24 cellular contexts compared by ENCODE assay signal in genomic region chr17:27906623-27907022, GRCh38. TPM values are rescaled to one million over a fixed set of nuclear protein-coding genes. Genes with fewer than 3 reads are reported as not detected.
A peak's percentile ranks its signal among the peaks of the same experiment; 100 is the strongest.
DNase-seq lines count a peak whose midpoint lies in the region; ATAC-seq and TF ChIP-seq lines count a peak whose summit lies in the region.
"Had no signal": no experiment of that assay in that cellular context is flagged by ENCODE, and none has a peak within 500 bp of the region (broad histone marks: within the 10 kb centered on the region; RNA-seq: fewer than 3 reads in every experiment).

No MANE protein-coding gene starts in this region.

- H3K9me3 ChIP-seq in neuronal stem cell (replicated peaks in 1 of 2; ENCODE audit: control insufficient read depth in 2 of 2, insufficient read depth in 1 of 2, low read depth in 1 of 2, low read length in 2 of 2), result no peaks in the 10 kb centered on the region
- no peaks in the 10 kb centered on the region for H3K9me3 ChIP-seq in lower lobe of right lung
- H3K9me3 ChIP-seq: Peyer's patch had no signal

- peaks cover 21% of the 10 kb centered on the region for H3K27me3 ChIP-seq in GM23338 (ENCODE audit: insufficient read depth)
- H3K27me3 ChIP-seq in neuronal stem cell (ENCODE audit: control insufficient read depth in 3 of 3, insufficient read depth in 3 of 3, low read depth in 1 of 3, low read length in 3 of 3), result peaks cover 0 to 30% (median 0%) of the 10 kb centered on the region in 3 experiments
- H3K27me3 ChIP-seq in lower lobe of right lung (ENCODE audit: low read depth), result no peaks in the 10 kb centered on the region
- H3K27me3 ChIP-seq: BLaER1, Peyer's patch had no signal

- intact Hi-C loops in activated T-helper 2 cell treated with anti-CD3 and anti-CD28 coated beads, Interferon-gamma antibody, Interleukin-2, Interleukin-4, amounts not matched to agents 10 μg/mL and 5 μg/mL and 100 μg/mL, durations not matched to agents 14 hours and 24 hours and 36 hours (cut with micrococcal nuclease), result no loop called here
- intact Hi-C loops in lower lobe of right lung (cut with DNase I), result no loop called here

- no peaks in the 10 kb centered on the region for H3K79me2 ChIP-seq in GM23338 (replicated peaks; ENCODE audit: insufficient read depth)

- H4K20me1 ChIP-seq in GM23338 (replicated peaks; ENCODE audit: insufficient read depth), result no peaks in the 10 kb centered on the region
- H4K20me1 ChIP-seq: BLaER1 had no signal

- H2BK5ac ChIP-seq in neuronal stem cell (ENCODE audit: low read length), result no peak overlapping the region

- WGBS in neuronal stem cell (ENCODE audit: extremely low coverage in 2 of 2, insufficient read length in 2 of 2, insufficient replicate concordance in 1 of 2), 2 donors, result no CpG with 5 or more reads among the region's 3 CpGs

- H3K23ac ChIP-seq in neuronal stem cell (ENCODE audit: low read depth, low read length, poor library complexity), result peak overlapping the region; percentile 57

- H3K36me3 Mint-ChIP-seq in GM23338 (ENCODE audit: low read depth), result no peaks in the 10 kb centered on the region
- H3K36me3 Mint-ChIP-seq in activated T-helper 2 cell treated with anti-CD3 and anti-CD28 coated beads, Interferon-gamma antibody, Interleukin-2, Interleukin-4, amounts not matched to agents 10 μg/mL and 5 μg/mL and 100 μg/mL, durations not matched to agents 14 hours and 24 hours and 36 hours (ENCODE audit: low read depth), result no peaks in the 10 kb centered on the region
- H3K36me3 Mint-ChIP-seq: CD4-positive, alpha-beta memory T cell; T-cell had no signal

- H3K36me3 ChIP-seq in GM23338 (ENCODE audit: insufficient read depth) (no peaks in the 10 kb centered on the region; the same call in 1 of the 2 replicates), neuronal stem cell (replicated peaks in 1 of 2; ENCODE audit: control insufficient read depth in 2 of 2, insufficient read depth in 2 of 2, low read length in 2 of 2) (no peaks in the 10 kb centered on the region), lower lobe of right lung (no peaks in the 10 kb centered on the region)
- H3K36me3 ChIP-seq: BLaER1, Peyer's patch had no signal

- H2BK120ac ChIP-seq in neuronal stem cell (ENCODE audit: low read depth, low read length), result no peak overlapping the region

- no peak overlapping the region for H3K4ac ChIP-seq in neuronal stem cell (ENCODE audit: low read length)

- peaks cover 13% of the 10 kb centered on the region; the same call in 1 of the 2 replicates for H3K4me1 ChIP-seq in GM23338 (ENCODE audit: insufficient read depth)
- peaks cover 0 to 4% of the 10 kb centered on the region in 2 donors for H3K4me1 ChIP-seq in neuronal stem cell (ENCODE audit: control insufficient read depth in 2 of 2, insufficient read depth in 1 of 2, low read depth in 1 of 2, low read length in 2 of 2)
- no peaks in the 10 kb centered on the region for H3K4me1 ChIP-seq in lower lobe of right lung
- H3K4me1 ChIP-seq: BLaER1, Peyer's patch had no signal

- no peak overlapping the region for H3K4me3 Mint-ChIP-seq in GM23338
- no peak overlapping the region for H3K4me3 Mint-ChIP-seq in activated T-helper 2 cell treated with anti-CD3 and anti-CD28 coated beads, Interferon-gamma antibody, Interleukin-2, Interleukin-4, amounts not matched to agents 10 μg/mL and 5 μg/mL and 100 μg/mL, durations not matched to agents 14 hours and 24 hours and 36 hours (ENCODE audit: low read depth)
- H3K4me3 Mint-ChIP-seq: CD4-positive, alpha-beta memory T cell; H9; T-cell had no signal

- TF ChIP-seq CTCF in GM23338 (conservative IDR thresholded peaks at IDR 0.05; ENCODE audit: low read depth in 2 of 2) (no peak), lower lobe of right lung (IDR thresholded peaks at IDR 0.05) (no peak)

- H3K4me1 Mint-ChIP-seq in GM23338, result peaks cover 26% of the 10 kb centered on the region
- H3K4me1 Mint-ChIP-seq in activated T-helper 2 cell treated with anti-CD3 and anti-CD28 coated beads, Interferon-gamma antibody, Interleukin-2, Interleukin-4, amounts not matched to agents 10 μg/mL and 5 μg/mL and 100 μg/mL, durations not matched to agents 14 hours and 24 hours and 36 hours (ENCODE audit: low read depth), result no peaks in the 10 kb centered on the region
- H3K4me1 Mint-ChIP-seq: CD4-positive, alpha-beta memory T cell; T-cell had no signal

- H3K27me3 Mint-ChIP-seq in GM23338 (ENCODE audit: insufficient read depth, low read depth, poor library complexity), result peaks cover 7% of the 10 kb centered on the region
- peaks cover 8% of the 10 kb centered on the region for H3K27me3 Mint-ChIP-seq in activated T-helper 2 cell treated with anti-CD3 and anti-CD28 coated beads, Interferon-gamma antibody, Interleukin-2, Interleukin-4, amounts not matched to agents 10 μg/mL and 5 μg/mL and 100 μg/mL, durations not matched to agents 14 hours and 24 hours and 36 hours (ENCODE audit: low read depth)

- 0 out of 2 replicates have a peak, but pooled peaks cover 4% of the 10 kb centered on the region for H3F3A ChIP-seq in GM23338 (replicated peaks; ENCODE audit: low read depth)

- H4K91ac ChIP-seq in neuronal stem cell (ENCODE audit: low read depth, low read length, poor library complexity), result no peak overlapping the region

- no peaks in the 10 kb centered on the region for H3K79me1 ChIP-seq in neuronal stem cell (ENCODE audit: low read depth, low read length)

- H3K27ac ChIP-seq in GM23338 (ENCODE audit: low read depth) (no peak overlapping the region), neuronal stem cell (replicated peaks; ENCODE audit: low read length) (no peak overlapping the region), lower lobe of right lung (no peak overlapping the region)
- H3K27ac ChIP-seq: 22Rv1, BLaER1, Peyer's patch had no signal

- no peak overlapping the region for H3K27ac Mint-ChIP-seq in GM23338
- no peak overlapping the region for H3K27ac Mint-ChIP-seq in activated T-helper 2 cell treated with anti-CD3 and anti-CD28 coated beads, Interferon-gamma antibody, Interleukin-2, Interleukin-4, amounts not matched to agents 10 μg/mL and 5 μg/mL and 100 μg/mL, durations not matched to agents 14 hours and 24 hours and 36 hours
- H3K27ac Mint-ChIP-seq: CD4-positive, alpha-beta memory T cell; H9; T-cell had no signal

- H3K4me2 ChIP-seq in GM23338 (0 out of 2 replicates have a peak overlapping the region, but pooled peaks have one; percentile 23), neuronal stem cell (ENCODE audit: insufficient read depth, low read length, poor library complexity, severe bottlenecking) (no peak overlapping the region)
- H3K4me2 ChIP-seq: BLaER1 had no signal

- no peak overlapping the region for H2BK12ac ChIP-seq in neuronal stem cell (ENCODE audit: low read length)

- H3K9ac ChIP-seq in neuronal stem cell (ENCODE audit: low read depth, low read length, poor library complexity), result no peak overlapping the region
- H3K9ac ChIP-seq: BLaER1 had no signal

- H3K18ac ChIP-seq in neuronal stem cell (ENCODE audit: low read length), result no peak overlapping the region

- 0 out of 2 replicates have a peak, but pooled peaks cover 3% of the 10 kb centered on the region for H3K9me2 ChIP-seq in GM23338 (ENCODE audit: insufficient read depth)

- ATAC-seq in GM23338, result peak; percentile 40; the same call in 2 of the 3 replicates
- no peak for ATAC-seq in HG02852 (IDR thresholded peaks at IDR 0.05; ENCODE audit: unreplicated experiment)
- ATAC-seq in lower lobe of right lung, result no peak
- ATAC-seq: SK-N-SH treated with all-trans-retinoic acid at 6 μM for 48 hours, T-cell had no signal

- H2AFZ ChIP-seq in GM23338 (no peak overlapping the region), neuronal stem cell (ENCODE audit: low read length) (no peak overlapping the region)

- no peak overlapping the region for H3K14ac ChIP-seq in neuronal stem cell (ENCODE audit: low read length)

- no peak overlapping the region for H2BK15ac ChIP-seq in neuronal stem cell (ENCODE audit: low read length)

- no peak overlapping the region for H2AK5ac ChIP-seq in neuronal stem cell (ENCODE audit: low read depth, low read length)

- no peaks in the 10 kb centered on the region for H3K9me3 Mint-ChIP-seq in GM23338
- no peaks in the 10 kb centered on the region for H3K9me3 Mint-ChIP-seq in activated T-helper 2 cell treated with anti-CD3 and anti-CD28 coated beads, Interferon-gamma antibody, Interleukin-2, Interleukin-4, amounts not matched to agents 10 μg/mL and 5 μg/mL and 100 μg/mL, durations not matched to agents 14 hours and 24 hours and 36 hours
- H3K9me3 Mint-ChIP-seq: CD4-positive, alpha-beta memory T cell; H9 had no signal

- peak in 2 of 3 experiments; percentile 78 to 87 for DNase-seq in NCI-H1417 (lab: John Stamatoyannopoulos, UW)
- DNase-seq in NCI-H1417 treated with DMSO at 0.1 percent for 48 hours (lab: John Stamatoyannopoulos, UW), result no peak
- no peak for DNase-seq in GM23338 (ENCODE audit: low spot score)
- peak; percentile 97 for DNase-seq in NCI-H69 (lab: John Stamatoyannopoulos, UW)
- no peak for DNase-seq in neuronal stem cell (ENCODE audit: low spot score)
- DNase-seq in activated T-helper 2 cell treated with anti-CD3 and anti-CD28 coated beads, Interferon-gamma antibody, Interleukin-2, Interleukin-4, amounts not matched to agents 10 μg/mL and 5 μg/mL and 100 μg/mL, durations not matched to agents 14 hours and 24 hours and 36 hours (ENCODE audit: low spot score), result no peak
- no peak for DNase-seq in lower lobe of right lung
- DNase-seq: ACHN; CD4-positive, alpha-beta memory T cell; DMS153; H9; IMR-90; MV-4-11; NCI-H146; NCI-H2029; NCI-H2171; NCI-H446; NCI-H526; Peyer's patch; T-cell had no signal

- no peak overlapping the region for H4K8ac ChIP-seq in neuronal stem cell (ENCODE audit: low read depth, low read length)

- H3K4me3 ChIP-seq in GM23338 (no peak overlapping the region), neuronal stem cell (ENCODE audit: low read length in 2 of 2) (no peak overlapping the region), lower lobe of right lung (no peak overlapping the region)
- H3K4me3 ChIP-seq: BLaER1, Peyer's patch had no signal

TF ChIP-seq in GM23338, 12 proteins besides CTCF, POLR2A, EP300 and RAD21:
- no peak for TF ChIP-seq CREB1 (CRISPR knock-in tag; IDR thresholded peaks at IDR 0.05; ENCODE audit: low read depth)
TF ChIP-seq in GM23338: peak in this region for 0.

RNA-seq across cellular contexts. Expression of gene LYRM9, which starts 13.5 kb away (rescaled TPM):
- 4.7 and 9.8 TPM in 2 replicates for total RNA-seq in GM23338 (2014; rRNA removed; shearing (Covaris generic))
- 6.2 and 6.3 TPM in 2 replicates for polyA plus RNA-seq in GM23338 (2016; fragmentation: Nextera tagmentation; extraction: Ambion mirVana)
- polyA plus RNA-seq in neuronal stem cell (2013, experiment 1 of 2), result 12.5 TPM
- polyA plus RNA-seq in neuronal stem cell (2013, experiment 2 of 2), result 11.8 TPM
- total RNA-seq in activated T-helper 2 cell treated with anti-CD3 and anti-CD28 coated beads, Interferon-gamma antibody, Interleukin-2, Interleukin-4, amounts not matched to agents 10 μg/mL and 5 μg/mL and 100 μg/mL, durations not matched to agents 14 hours and 24 hours and 36 hours, result 3.0 and 3.1 TPM in 2 replicates
- 8.2 TPM for total RNA-seq in lower lobe of right lung

Comparison
In these comparisons a context has a peak if more than half of its experiments do, and no peak if none do; other contexts are left out.
1. DNase-seq: peak in NCI-H1417 (2 of 3) and NCI-H69 (single experiment); none in NCI-H1417 treated with DMSO at 0.1 percent for 48 hours (single experiment), GM23338 (single experiment), neuronal stem cell (single experiment), activated T-helper 2 cell treated with anti-CD3 and anti-CD28 coated beads, Interferon-gamma antibody, Interleukin-2, Interleukin-4, amounts not matched to agents 10 μg/mL and 5 μg/mL and 100 μg/mL, durations not matched to agents 14 hours and 24 hours and 36 hours (single experiment) and lower lobe of right lung (single experiment).